ENCODE assay signal across 24 cellular contexts in the genomic region with DNA sequence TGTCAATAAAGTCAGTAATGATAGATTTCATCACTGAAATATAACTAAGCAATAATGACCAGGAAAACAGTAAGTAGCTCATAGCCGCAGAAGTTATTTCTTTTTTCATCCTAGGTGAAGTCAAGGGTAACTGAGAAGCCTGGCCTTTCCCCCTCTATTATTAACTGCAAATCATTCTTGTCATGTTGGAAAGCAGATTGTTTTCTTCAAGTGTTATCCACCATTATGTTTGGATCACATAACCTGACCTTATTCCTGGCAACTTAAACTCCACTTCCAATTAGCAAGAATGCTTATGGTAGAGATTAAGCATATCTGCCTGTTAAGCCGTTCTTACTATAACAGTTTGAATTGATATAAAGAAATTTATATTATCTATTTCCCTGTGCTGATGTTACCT.
"Had no signal": no experiment of that assay in that cellular context is flagged by ENCODE, and none has a peak within 500 bp of the region (broad histone marks: within the 10 kb centered on the region; RNA-seq: fewer than 3 reads in every experiment).

No MANE protein-coding gene starts in this region.

- FAIRE-seq: endometrium, islet of Langerhans, urothelium cell line had no signal

- H3K4me3 Mint-ChIP-seq: activated CD4-positive, alpha-beta T cell treated with anti-CD3 and anti-CD28 coated beads, Interleukin-2, amount 10 ng/mL, durations not matched to agents 7 days and 5 days; activated CD8-positive, alpha-beta T cell treated with anti-CD3 and anti-CD28 coated beads for 36 hours; activated T-cell treated with anti-CD3 and anti-CD28 coated beads, Interleukin-2, amount 50 U/mL, for 4 hours; activated T-helper 17 cell treated with anti-CD3 and anti-CD28 coated beads, Interleukin-2, amount 50 U/mL, for 72 hours; dendritic cell treated with granulocyte-macrophage colony-stimulating factor and Interleukin-4, amounts not matched to agents 40 ng/mL and 50 ng/mL, for 4 days; nephron; WTC11 had no signal

- H3K27ac Mint-ChIP-seq: activated CD4-positive, alpha-beta T cell treated with anti-CD3 and anti-CD28 coated beads, Interleukin-2, amount 10 ng/mL, durations not matched to agents 7 days and 5 days; activated CD8-positive, alpha-beta T cell treated with anti-CD3 and anti-CD28 coated beads for 36 hours; activated T-helper 17 cell treated with anti-CD3 and anti-CD28 coated beads, Interleukin-2, amount 50 U/mL, for 72 hours; dendritic cell treated with granulocyte-macrophage colony-stimulating factor and Interleukin-4, amounts not matched to agents 40 ng/mL and 50 ng/mL, for 4 days; WTC11 had no signal

- DNase-seq: activated CD4-positive, alpha-beta T cell treated with anti-CD3 and anti-CD28 coated beads for 1 hour; activated CD4-positive, alpha-beta T cell treated with anti-CD3 and anti-CD28 coated beads, Interleukin-2, amount 10 ng/mL, durations not matched to agents 7 days and 5 days; activated CD8-positive, alpha-beta T cell treated with anti-CD3 and anti-CD28 coated beads for 36 hours; activated gamma-delta T cell treated with Interleukin-2 at 50 U/mL for 16 hours; activated naive CD4-positive, alpha-beta T cell treated with anti-CD3 and anti-CD28 coated beads, Interleukin-2, amount 50 U/mL, for 16 hours; activated T-cell treated with anti-CD3 and anti-CD28 coated beads, Interleukin-2, amount 50 U/mL, for 4 hours; amygdala; central memory CD4-positive, alpha-beta T cell; esophagus squamous epithelium; foreskin melanocyte; left ventricle myocardium inferior; stimulated activated CD4-positive, alpha-beta T cell treated with anti-CD3 and anti-CD28 coated beads, Interleukin-12 subunit alpha, Interleukin-12 subunit beta, amount 100 ng/mL, for 4 hours; stimulated activated CD4-positive, alpha-beta T cell treated with anti-CD3 and anti-CD28 coated beads, Interleukin-4, amount 100 ng/mL, for 1 hour; stimulated activated naive CD8-positive, alpha-beta T cell treated with anti-CD3 and anti-CD28 coated beads, Interleukin-15, Interleukin-2, amounts not matched to agents 100 U/mL and 50 U/mL, for 24 hours; testis; transverse colon had no signal

- H3K27me3 Mint-ChIP-seq: activated CD4-positive, alpha-beta T cell treated with anti-CD3 and anti-CD28 coated beads, Interleukin-2, amount 10 ng/mL, durations not matched to agents 7 days and 5 days; activated CD8-positive, alpha-beta T cell treated with anti-CD3 and anti-CD28 coated beads for 36 hours; activated T-helper 17 cell treated with anti-CD3 and anti-CD28 coated beads, Interleukin-2, amount 50 U/mL, for 72 hours; dendritic cell treated with granulocyte-macrophage colony-stimulating factor and Interleukin-4, amounts not matched to agents 40 ng/mL and 50 ng/mL, for 4 days had no signal

- ATAC-seq: activated CD8-positive, alpha-beta T cell treated with anti-CD3 and anti-CD28 coated beads for 36 hours; activated T-cell treated with anti-CD3 and anti-CD28 coated beads, Interleukin-2, amount 50 U/mL, for 4 hours; activated T-helper 17 cell treated with anti-CD3 and anti-CD28 coated beads, Interleukin-2, amount 50 U/mL, for 72 hours; sciatic nerve; stimulated activated naive CD8-positive, alpha-beta T cell treated with anti-CD3 and anti-CD28 coated beads, Interleukin-15, Interleukin-2, amounts not matched to agents 100 U/mL and 50 U/mL, for 24 hours; WTC11 had no signal

- H3K9me3 Mint-ChIP-seq: nephron had no signal

- H3K4me1 Mint-ChIP-seq: activated CD4-positive, alpha-beta T cell treated with anti-CD3 and anti-CD28 coated beads, Interleukin-2, amount 10 ng/mL, durations not matched to agents 7 days and 5 days; activated T-helper 17 cell treated with anti-CD3 and anti-CD28 coated beads, Interleukin-2, amount 50 U/mL, for 72 hours; nephron; WTC11 had no signal
